In the genomic region with DNA sequence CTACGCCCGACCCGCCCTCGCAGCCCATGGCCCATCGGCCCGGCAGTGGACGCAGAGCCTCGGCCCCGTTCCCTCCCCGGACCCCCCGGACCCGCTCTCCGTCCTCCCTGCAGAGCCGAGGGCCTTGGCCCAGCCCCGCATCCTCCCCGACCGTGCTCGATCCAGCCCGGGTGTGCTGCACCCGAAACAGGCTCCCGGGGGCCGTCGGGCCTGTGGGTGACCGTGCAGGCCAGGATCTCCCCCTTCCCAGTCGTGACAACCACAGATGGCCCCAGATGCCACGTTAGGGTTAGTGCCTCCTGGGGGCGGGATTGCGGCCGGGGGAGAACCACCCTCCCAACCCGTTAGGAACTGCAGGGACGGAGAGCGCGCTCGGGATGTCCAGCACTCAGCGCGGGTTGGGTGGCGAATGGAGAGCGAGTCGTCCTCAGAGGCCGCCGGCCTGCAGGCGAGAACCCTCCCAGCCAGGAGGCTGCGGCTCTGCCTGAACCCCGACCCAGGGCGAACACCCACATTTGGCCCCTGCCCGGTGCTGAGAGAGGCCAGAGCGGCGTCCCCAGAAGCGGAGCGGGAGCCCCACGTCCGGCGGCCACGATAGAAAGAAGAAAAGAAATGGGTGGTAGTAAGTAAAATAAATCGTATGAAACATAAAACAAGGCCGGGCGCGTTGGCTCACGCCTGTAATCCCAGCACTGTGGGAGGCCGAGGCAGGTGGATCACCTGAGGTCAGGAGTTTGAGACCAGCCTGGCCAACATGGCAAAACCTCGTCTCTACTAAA, we compare ENCODE assay signal across 8 cellular contexts. TPM values are rescaled to one million over a fixed set of nuclear protein-coding genes. Genes with fewer than 3 reads are reported as not detected.
DNase-seq lines count a peak whose midpoint lies in the region; ATAC-seq and TF ChIP-seq lines count a peak whose summit lies in the region.

No MANE protein-coding gene starts in this region.

- peak overlapping the region; percentile 76 for H3K4me3 Mint-ChIP-seq in central memory CD8-positive, alpha-beta T cell

- H3K27ac ChIP-seq in KMS-11 (no peak overlapping the region), liver (ENCODE audit: low read depth in 1 of 2, low read length in 2 of 2) (peak overlapping the region; percentile 90 to 91)

- H2AFZ ChIP-seq in KMS-11 (ENCODE audit: low read depth): peak overlapping the region; percentile 54; the same call in 1 of the 2 replicates

- H3K27ac Mint-ChIP-seq in central memory CD8-positive, alpha-beta T cell (ENCODE audit: low read depth): peak overlapping the region; percentile 74

- ATAC-seq in central memory CD8-positive, alpha-beta T cell (replicated peaks; ENCODE audit: extremely low read depth, poor library complexity, severe bottlenecking): no peak

- H3K36me3 ChIP-seq in KMS-11 (ENCODE audit: insufficient read depth) (no peaks in the 10 kb centered on the region), liver (ENCODE audit: control insufficient read depth in 4 of 4, insufficient read depth in 3 of 4, low read depth in 1 of 4, low read length in 3 of 4) (no peaks in the 10 kb centered on the region)

- DNase-seq in DMS53 (lab: John Stamatoyannopoulos, UW) (peak; percentile 70), DMS53 treated with DMSO at 0.1 percent for 48 hours (lab: John Stamatoyannopoulos, UW; ENCODE audit: unreplicated experiment) (no peak), superior temporal gyrus (ENCODE audit: extremely low spot score) (peak; percentile 14), SIG-M5 treated with dmso at 0.1 percent for 504 hours (lab: John Stamatoyannopoulos, UW; ENCODE audit: unreplicated experiment) (no peak), HPDE6-E6E7 (ENCODE audit: extremely low spot score) (no peak)
- no peak for DNase-seq in central memory CD8-positive, alpha-beta T cell (ENCODE audit: low spot score in 2 of 2)

- no peaks in the 10 kb centered on the region for H3K9me3 Mint-ChIP-seq in central memory CD8-positive, alpha-beta T cell

- peaks cover 6% of the 10 kb centered on the region for H3K36me3 Mint-ChIP-seq in central memory CD8-positive, alpha-beta T cell (ENCODE audit: insufficient read depth)

- H3K27me3 Mint-ChIP-seq in central memory CD8-positive, alpha-beta T cell: peaks cover 9% of the 10 kb centered on the region

- H3K4me1 Mint-ChIP-seq in central memory CD8-positive, alpha-beta T cell: peaks cover 12% of the 10 kb centered on the region

- H3K79me2 ChIP-seq in KMS-11 (ENCODE audit: insufficient read depth, low read depth): no peaks in the 10 kb centered on the region

- TF ChIP-seq RAD21 in liver (IDR thresholded peaks at IDR 0.05): no peak

- WGBS in liver: 14% methylated on average over 61 of the region's 61 CpGs

- no peak for TF ChIP-seq CTCF in KMS-11 (conservative IDR thresholded peaks at IDR 0.05; ENCODE audit: low read depth, low read length)
- no peak for TF ChIP-seq CTCF in liver (IDR thresholded peaks at IDR 0.05; ENCODE audit: low read depth, low read length, missing input control)

- no peaks in the 10 kb centered on the region for H3K4me1 ChIP-seq in KMS-11 (ENCODE audit: low read depth, poor library complexity, severe bottlenecking)
- peaks cover 0 to 11% (median 4%) of the 10 kb centered on the region in 4 donors for H3K4me1 ChIP-seq in liver (ENCODE audit: control insufficient read depth in 4 of 4, insufficient read depth in 4 of 4, low read length in 3 of 4)

- H3K4me3 ChIP-seq in KMS-11 (IDR thresholded peaks at IDR 0.05; ENCODE audit: insufficient read depth, low read depth, low read length) (no peak overlapping the region), liver (ENCODE audit: low read depth in 1 of 3, low read length in 3 of 3) (peak overlapping the region; percentile 30 to 86 (median 81))

- no peaks in the 10 kb centered on the region for H3K9me3 ChIP-seq in liver (ENCODE audit: control insufficient read depth in 4 of 4, low read length in 3 of 4)

- H3K9ac ChIP-seq in KMS-11 (no peak overlapping the region), liver (ENCODE audit: low read depth in 1 of 2, low read length in 2 of 2) (peak overlapping the region in 1 of 2 donors; percentile 45)

- H3K4me2 ChIP-seq in KMS-11: peak overlapping the region; percentile 71

- peaks cover 7% of the 10 kb centered on the region; the same call in 1 of the 2 replicates for H3K27me3 ChIP-seq in KMS-11 (ENCODE audit: insufficient read depth, low read depth)
- H3K27me3 ChIP-seq in liver (ENCODE audit: control insufficient read depth in 4 of 4, insufficient read depth in 4 of 4, low read length in 3 of 4): no peaks in the 10 kb centered on the region

- no peaks in the 10 kb centered on the region for H4K20me1 ChIP-seq in KMS-11 (ENCODE audit: insufficient read depth)

TF ChIP-seq in liver, 16 proteins besides CTCF, POLR2A, EP300 and RAD21:
- TF ChIP-seq TAF1 (conservative IDR thresholded peaks at IDR 0.05): no peak
- TF ChIP-seq, protein P1, sequence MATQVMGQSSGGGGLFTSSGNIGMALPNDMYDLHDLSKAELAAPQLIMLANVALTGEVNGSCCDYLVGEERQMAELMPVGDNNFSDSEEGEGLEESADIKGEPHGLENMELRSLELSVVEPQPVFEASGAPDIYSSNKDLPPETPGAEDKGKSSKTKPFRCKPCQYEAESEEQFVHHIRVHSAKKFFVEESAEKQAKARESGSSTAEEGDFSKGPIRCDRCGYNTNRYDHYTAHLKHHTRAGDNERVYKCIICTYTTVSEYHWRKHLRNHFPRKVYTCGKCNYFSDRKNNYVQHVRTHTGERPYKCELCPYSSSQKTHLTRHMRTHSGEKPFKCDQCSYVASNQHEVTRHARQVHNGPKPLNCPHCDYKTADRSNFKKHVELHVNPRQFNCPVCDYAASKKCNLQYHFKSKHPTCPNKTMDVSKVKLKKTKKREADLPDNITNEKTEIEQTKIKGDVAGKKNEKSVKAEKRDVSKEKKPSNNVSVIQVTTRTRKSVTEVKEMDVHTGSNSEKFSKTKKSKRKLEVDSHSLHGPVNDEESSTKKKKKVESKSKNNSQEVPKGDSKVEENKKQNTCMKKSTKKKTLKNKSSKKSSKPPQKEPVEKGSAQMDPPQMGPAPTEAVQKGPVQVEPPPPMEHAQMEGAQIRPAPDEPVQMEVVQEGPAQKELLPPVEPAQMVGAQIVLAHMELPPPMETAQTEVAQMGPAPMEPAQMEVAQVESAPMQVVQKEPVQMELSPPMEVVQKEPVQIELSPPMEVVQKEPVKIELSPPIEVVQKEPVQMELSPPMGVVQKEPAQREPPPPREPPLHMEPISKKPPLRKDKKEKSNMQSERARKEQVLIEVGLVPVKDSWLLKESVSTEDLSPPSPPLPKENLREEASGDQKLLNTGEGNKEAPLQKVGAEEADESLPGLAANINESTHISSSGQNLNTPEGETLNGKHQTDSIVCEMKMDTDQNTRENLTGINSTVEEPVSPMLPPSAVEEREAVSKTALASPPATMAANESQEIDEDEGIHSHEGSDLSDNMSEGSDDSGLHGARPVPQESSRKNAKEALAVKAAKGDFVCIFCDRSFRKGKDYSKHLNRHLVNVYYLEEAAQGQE (IDR thresholded peaks at IDR 0.05): peak; percentile 59

RNA-seq across cellular contexts. Expression of a gene that starts 6.7 kb away (rescaled TPM):
- under 1 TPM; 0.17 to 0.23 TPM for total RNA-seq in liver
- under 1 TPM; 0.25 to 0.32 TPM for polyA plus RNA-seq in liver

RNA-seq across cellular contexts. Expression of a gene that starts 17.7 kb away (rescaled TPM):
- total RNA-seq in liver: 10 to 100 TPM; 15.1 to 15.5 TPM
- 10 to 100 TPM in 1 of 2 donors, 1 to 10 TPM in 1; 1.7 to 14.3 TPM for polyA plus RNA-seq in liver

RNA-seq across cellular contexts. Expression of a gene that starts 28.8 kb away (rescaled TPM):
- total RNA-seq in liver: 10 to 100 TPM; 15.6 to 28.7 TPM
- 10 to 100 TPM; 17.3 to 43.0 TPM for polyA plus RNA-seq in liver

RNA-seq across cellular contexts. Expression of a gene that starts 42.0 kb away (rescaled TPM):
- total RNA-seq in liver: 10 to 100 TPM; 29.6 to 83.8 TPM
- polyA plus RNA-seq in liver: 10 to 100 TPM; 19.2 to 53.9 TPM

RNA-seq across cellular contexts. Expression of a gene that starts 54.2 kb away (rescaled TPM):
- 1 to 10 TPM; 1.0 to 1.1 TPM for total RNA-seq in liver
- polyA plus RNA-seq in liver: 1 to 10 TPM in 1 of 2 donors, under 1 TPM in 1; 0.28 to 1.3 TPM

Comparison
In these comparisons a context has a peak if more than half of its experiments do, and no peak if none do; other contexts are left out.
1. DNase-seq: peak in DMS53 (single experiment) and superior temporal gyrus (single experiment); none in DMS53 treated with DMSO at 0.1 percent for 48 hours (single experiment), central memory CD8-positive, alpha-beta T cell (0 of 2), SIG-M5 treated with dmso at 0.1 percent for 504 hours (single experiment) and HPDE6-E6E7 (single experiment).